ENCODE assay signal across 26 cellular contexts in the genomic region with DNA sequence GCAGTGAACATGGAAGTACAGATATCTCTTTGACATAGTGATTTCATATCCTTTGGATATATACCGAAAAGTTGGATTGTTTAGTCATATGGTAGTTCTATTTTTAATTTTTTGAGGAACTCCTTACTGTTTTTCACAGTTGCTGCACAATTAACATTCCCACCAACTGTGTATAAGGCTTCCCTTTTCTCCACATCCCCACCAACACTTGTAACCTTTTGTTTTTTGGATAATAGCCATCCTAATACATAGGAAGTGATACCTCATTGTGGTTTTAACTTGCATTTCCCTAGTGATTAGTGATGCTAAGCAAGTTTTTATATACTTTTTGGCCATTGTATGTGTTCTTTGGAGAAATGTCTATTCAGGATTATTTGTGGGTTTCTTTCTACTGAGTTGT.
"Had no signal": no experiment of that assay in that cellular context is flagged by ENCODE, and none has a peak within 500 bp of the region (broad histone marks: within the 10 kb centered on the region; RNA-seq: fewer than 3 reads in every experiment).

No MANE protein-coding gene starts in this region.

- H3K4me1 ChIP-seq: ascending aorta, esophagus squamous epithelium, pancreas, prostate gland, suprapubic skin, tibial nerve had no signal

- H3K9me3 ChIP-seq: esophagus squamous epithelium, neutrophil, pancreas, prostate gland, suprapubic skin had no signal

- H3K27ac Mint-ChIP-seq: activated CD4-positive, alpha-beta memory T cell treated with anti-CD3 and anti-CD28 coated beads, Interleukin-2, amount 10 ng/mL, durations not matched to agents 7 days and 5 days; activated CD4-positive, alpha-beta T cell treated with anti-CD3 and anti-CD28 coated beads, Interleukin-2, amount 10 ng/mL, durations not matched to agents 7 days and 5 days; activated naive CD4-positive, alpha-beta T cell treated with anti-CD3 and anti-CD28 coated beads, Interleukin-2, amount 10 ng/mL, durations not matched to agents 7 days and 5 days; activated naive CD8-positive, alpha-beta T cell treated with anti-CD3 and anti-CD28 coated beads, Interleukin-2, amount 10 ng/mL, durations not matched to agents 7 days and 5 days; activated T-cell treated with anti-CD3 and anti-CD28 coated beads, Interleukin-2, amount 50 U/mL, for 24 hours; mesothelial cell of epicardium; naive B cell; nephron progenitor cell; T-helper 17 cell had no signal

- ATAC-seq: left lung, T-helper 17 cell had no signal

- H3K9me3 Mint-ChIP-seq: activated CD4-positive, alpha-beta memory T cell treated with anti-CD3 and anti-CD28 coated beads, Interleukin-2, amount 10 ng/mL, durations not matched to agents 7 days and 5 days; activated CD4-positive, alpha-beta T cell treated with anti-CD3 and anti-CD28 coated beads, Interleukin-2, amount 10 ng/mL, durations not matched to agents 7 days and 5 days; activated naive CD4-positive, alpha-beta T cell treated with anti-CD3 and anti-CD28 coated beads, Interleukin-2, amount 10 ng/mL, durations not matched to agents 7 days and 5 days; activated naive CD8-positive, alpha-beta T cell treated with anti-CD3 and anti-CD28 coated beads, Interleukin-2, amount 10 ng/mL, durations not matched to agents 7 days and 5 days; nephron progenitor cell had no signal

- H3K4me3 Mint-ChIP-seq: activated CD4-positive, alpha-beta memory T cell treated with anti-CD3 and anti-CD28 coated beads, Interleukin-2, amount 10 ng/mL, durations not matched to agents 7 days and 5 days; activated CD4-positive, alpha-beta T cell treated with anti-CD3 and anti-CD28 coated beads, Interleukin-2, amount 10 ng/mL, durations not matched to agents 7 days and 5 days; activated naive CD4-positive, alpha-beta T cell treated with anti-CD3 and anti-CD28 coated beads, Interleukin-2, amount 10 ng/mL, durations not matched to agents 7 days and 5 days; activated naive CD8-positive, alpha-beta T cell treated with anti-CD3 and anti-CD28 coated beads, Interleukin-2, amount 10 ng/mL, durations not matched to agents 7 days and 5 days; activated T-cell treated with anti-CD3 and anti-CD28 coated beads, Interleukin-2, amount 50 U/mL, for 24 hours; mesothelial cell of epicardium; naive B cell; nephron progenitor cell; T-helper 17 cell had no signal

- DNase-seq: activated CD4-positive, alpha-beta memory T cell treated with anti-CD3 and anti-CD28 coated beads, Interleukin-2, amount 10 ng/mL, durations not matched to agents 7 days and 5 days; activated CD4-positive, alpha-beta T cell treated with anti-CD3 and anti-CD28 coated beads, Interleukin-2, amount 10 ng/mL, durations not matched to agents 7 days and 5 days; activated CD4-positive, CD25-positive, alpha-beta regulatory T cell treated with anti-CD3 and anti-CD28 coated beads, Interleukin-2, amount 50 U/mL, for 72 hours; activated CD8-positive, alpha-beta memory T cell treated with anti-CD3 and anti-CD28 coated beads, Interleukin-2, amount 50 U/mL, for 48 hours; activated gamma-delta T cell; activated naive CD4-positive, alpha-beta T cell treated with anti-CD3 and anti-CD28 coated beads, Interleukin-2, amount 10 ng/mL, durations not matched to agents 7 days and 5 days; activated naive CD8-positive, alpha-beta T cell treated with anti-CD3 and anti-CD28 coated beads, Interleukin-2, amount 10 ng/mL, durations not matched to agents 7 days and 5 days; activated T-cell treated with anti-CD3 and anti-CD28 coated beads, Interleukin-2, amount 50 U/mL, for 24 hours; caudate nucleus; esophagus squamous epithelium; glutamatergic neuron; left lung; naive B cell; nephron progenitor cell; pancreas; spleen; stimulated activated naive CD4-positive, alpha-beta T cell; T-helper 17 cell; T1000 had no signal

- H3K27me3 ChIP-seq: ascending aorta, esophagus squamous epithelium, left lung, neutrophil, pancreas, spleen, suprapubic skin, tibial nerve had no signal

- H3K4me1 Mint-ChIP-seq: activated CD4-positive, alpha-beta memory T cell treated with anti-CD3 and anti-CD28 coated beads, Interleukin-2, amount 10 ng/mL, durations not matched to agents 7 days and 5 days; activated CD4-positive, alpha-beta T cell treated with anti-CD3 and anti-CD28 coated beads, Interleukin-2, amount 10 ng/mL, durations not matched to agents 7 days and 5 days; activated naive CD4-positive, alpha-beta T cell treated with anti-CD3 and anti-CD28 coated beads, Interleukin-2, amount 10 ng/mL, durations not matched to agents 7 days and 5 days; activated naive CD8-positive, alpha-beta T cell treated with anti-CD3 and anti-CD28 coated beads, Interleukin-2, amount 10 ng/mL, durations not matched to agents 7 days and 5 days; mesothelial cell of epicardium; nephron progenitor cell had no signal

- H3K27me3 Mint-ChIP-seq: activated CD4-positive, alpha-beta memory T cell treated with anti-CD3 and anti-CD28 coated beads, Interleukin-2, amount 10 ng/mL, durations not matched to agents 7 days and 5 days; activated CD4-positive, alpha-beta T cell treated with anti-CD3 and anti-CD28 coated beads, Interleukin-2, amount 10 ng/mL, durations not matched to agents 7 days and 5 days; activated naive CD4-positive, alpha-beta T cell treated with anti-CD3 and anti-CD28 coated beads, Interleukin-2, amount 10 ng/mL, durations not matched to agents 7 days and 5 days had no signal

- H3K36me3 Mint-ChIP-seq: activated naive CD4-positive, alpha-beta T cell treated with anti-CD3 and anti-CD28 coated beads, Interleukin-2, amount 10 ng/mL, durations not matched to agents 7 days and 5 days; activated naive CD8-positive, alpha-beta T cell treated with anti-CD3 and anti-CD28 coated beads, Interleukin-2, amount 10 ng/mL, durations not matched to agents 7 days and 5 days; mesothelial cell of epicardium; naive B cell had no signal

- H3K36me3 ChIP-seq: ascending aorta, esophagus squamous epithelium, left lung, neutrophil, pancreas, prostate gland, spleen, suprapubic skin, tibial nerve had no signal

- H3K4me3 ChIP-seq: ascending aorta, esophagus squamous epithelium, left lung, pancreas, prostate gland, spleen, suprapubic skin, tibial nerve had no signal

- H3K27ac ChIP-seq: ascending aorta, epithelial cell of prostate, esophagus squamous epithelium, left lung, neutrophil, pancreas, prostate gland, spleen, suprapubic skin, tibial nerve had no signal
